17 cellular contexts compared by ENCODE assay signal in genomic region chr7:97418312-97418711, GRCh38.
DNase-seq lines count a peak whose midpoint lies in the region; ATAC-seq and TF ChIP-seq lines count a peak whose summit lies in the region.
"Had no signal": no experiment of that assay in that cellular context is flagged by ENCODE, and none has a peak within 500 bp of the region (broad histone marks: within the 10 kb centered on the region; RNA-seq: fewer than 3 reads in every experiment).

No MANE protein-coding gene starts in this region.

- H3K4me1 ChIP-seq in aorta (ENCODE audit: control insufficient read depth in 1 of 2, insufficient read depth in 2 of 2, low read length in 2 of 2), result no peaks in the 10 kb centered on the region
- H3K4me1 ChIP-seq: parathyroid adenoma, vagina had no signal

- no peaks in the 10 kb centered on the region for H3K9me3 ChIP-seq in aorta (ENCODE audit: control insufficient read depth, low read length)
- H3K9me3 ChIP-seq: vagina had no signal

- WGBS in aorta, 2 donors, result 87 to 88% methylated on average over 2 of the region's 2 CpGs

- H3K27me3 ChIP-seq in aorta (ENCODE audit: control insufficient read depth in 1 of 2, insufficient read depth in 2 of 2, low read length in 1 of 2), result no peaks in the 10 kb centered on the region
- H3K27me3 ChIP-seq: vagina had no signal

- intact Hi-C loops in aorta (cut with DNase I), result no loop called here

- H3K27ac ChIP-seq in 22Rv1 (no peak overlapping the region), aorta (ENCODE audit: low read depth in 1 of 2, low read length in 2 of 2) (no peak overlapping the region)
- H3K27ac ChIP-seq: parathyroid adenoma, vagina had no signal

- peak; percentile 38 for TF ChIP-seq CTCF in 22Rv1 (IDR thresholded peaks at IDR 0.05)

- peak; percentile 60 for ATAC-seq in SK-N-SH treated with all-trans-retinoic acid at 6 μM for 48 hours
- no peak for ATAC-seq in aorta (ENCODE audit: low FRiP score)
- ATAC-seq: activated CD4-positive, CD25-positive, alpha-beta regulatory T cell treated with anti-CD3 and anti-CD28 coated beads, Interleukin-2, amount 50 U/mL, for 24 hours; Panc1 had no signal

- TF ChIP-seq EP300 in Ishikawa (IDR thresholded peaks at IDR 0.05; ENCODE audit: borderline replicate concordance), result no peak

- no peak overlapping the region for H3K4me3 ChIP-seq in aorta (ENCODE audit: low read length in 2 of 2)
- H3K4me3 ChIP-seq: vagina had no signal

- peak; percentile 24 for TF ChIP-seq RAD21 in Ishikawa (IDR thresholded peaks at IDR 0.05; ENCODE audit: low read depth)

- H3K36me3 ChIP-seq in aorta (ENCODE audit: control insufficient read depth in 1 of 2, insufficient read depth in 2 of 2, low read length in 1 of 2), result no peaks in the 10 kb centered on the region
- H3K36me3 ChIP-seq: vagina had no signal

- DNase-seq in DMS53 treated with DMSO at 0.1 percent for 48 hours (lab: John Stamatoyannopoulos, UW; ENCODE audit: unreplicated experiment) (peak; percentile 13), aorta (no peak), NCI-H1048 (lab: John Stamatoyannopoulos, UW) (no peak), SK-N-DZ (ENCODE audit: low spot score) (no peak)
- DNase-seq in activated T-cell treated with anti-CD3 and anti-CD28 coated beads, Interleukin-2, amount 50 U/mL, for 48 hours, result no peak
- DNase-seq: activated naive CD8-positive, alpha-beta T cell treated with anti-CD3 and anti-CD28 coated beads, Interleukin-2, amount 10 ng/mL, durations not matched to agents 7 days and 5 days; activated T-cell treated with anti-CD3 and anti-CD28 coated beads for 4 hours; DMS153; hypothalamus; NCI-H345 had no signal

TF ChIP-seq in Ishikawa, 13 proteins besides CTCF, POLR2A, EP300 and RAD21:
- TF ChIP-seq FOXM1 (IDR thresholded peaks at IDR 0.05; ENCODE audit: borderline replicate concordance, low read depth) (no peak), TCF12 (IDR thresholded peaks at IDR 0.05; ENCODE audit: low read depth) (no peak), CEBPB (IDR thresholded peaks at IDR 0.05) (no peak), TEAD4 (IDR thresholded peaks at IDR 0.05) (no peak), EGR1 (IDR thresholded peaks at IDR 0.05) (no peak), NFIC (IDR thresholded peaks at IDR 0.05) (no peak), ZBTB7A (IDR thresholded peaks at IDR 0.05; ENCODE audit: low read depth) (no peak), CREB1 (IDR thresholded peaks at IDR 0.05; ENCODE audit: low read depth) (no peak), USF1 (IDR thresholded peaks at IDR 0.05) (no peak), TAF1 (IDR thresholded peaks at IDR 0.05; ENCODE audit: low read depth) (no peak), REST (IDR thresholded peaks at IDR 0.05; ENCODE audit: low read depth) (no peak), MAX (IDR thresholded peaks at IDR 0.05) (no peak), YY1 (IDR thresholded peaks at IDR 0.05; ENCODE audit: low read depth) (no peak)
TF ChIP-seq in Ishikawa: peak in this region for 0.

TF ChIP-seq in SK-N-SH treated with all-trans-retinoic acid at 6 μM for 48 hours, 23 proteins besides CTCF, POLR2A, EP300 and RAD21:
- TF ChIP-seq TSHZ2 (CRISPR knock-in tag; IDR thresholded peaks at IDR 0.05), result no peak
- no peak for TF ChIP-seq BACH2 (CRISPR knock-in tag; IDR thresholded peaks at IDR 0.05; ENCODE audit: borderline replicate concordance)
- TF ChIP-seq RARB (CRISPR knock-in tag; IDR thresholded peaks at IDR 0.05), result no peak
- TF ChIP-seq ISL1 (CRISPR knock-in tag; IDR thresholded peaks at IDR 0.05), result no peak
- TF ChIP-seq OSR1 (CRISPR knock-in tag; IDR thresholded peaks at IDR 0.05), result no peak
- TF ChIP-seq CSRNP3 (CRISPR knock-in tag; IDR thresholded peaks at IDR 0.05), result no peak
- TF ChIP-seq GLIS3 (CRISPR knock-in tag; IDR thresholded peaks at IDR 0.05), result no peak
TF ChIP-seq in SK-N-SH treated with all-trans-retinoic acid at 6 μM for 48 hours: peak in this region for 0.
